Comparison of ENCODE assay signal across 10 cellular contexts in the genomic region with DNA sequence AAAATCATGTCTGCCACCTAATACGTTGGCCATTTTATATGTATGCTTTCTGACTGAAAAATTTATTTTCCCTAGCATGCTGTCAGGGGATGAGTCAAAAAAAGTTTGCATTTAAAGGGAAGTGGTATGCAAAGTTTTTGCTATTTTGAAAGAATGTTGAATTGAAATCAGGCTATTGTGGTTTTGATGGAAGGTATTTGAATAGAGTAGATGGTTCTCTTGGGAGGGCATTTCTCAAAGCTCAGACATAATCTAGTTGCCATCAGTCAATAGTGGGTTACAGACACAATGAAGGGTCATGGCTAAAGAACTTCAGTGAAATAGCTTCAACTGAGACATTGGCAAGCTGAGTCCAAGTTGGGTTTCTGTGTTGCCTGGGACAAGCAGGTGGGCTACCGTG.
DNase-seq lines count a peak whose midpoint lies in the region; ATAC-seq, FAIRE-seq and TF ChIP-seq lines count a peak whose summit lies in the region.
"Had no signal": no experiment of that assay in that cellular context is flagged by ENCODE, and none has a peak within 500 bp of the region (broad histone marks: within the 10 kb centered on the region; RNA-seq: fewer than 3 reads in every experiment).

No MANE protein-coding gene starts in this region.

- H3K4me1 Mint-ChIP-seq in naive B cell, result peaks cover 19 to 51% (median 32%) of the 10 kb centered on the region in 3 donors

- no peak for TF ChIP-seq CTCF in D721Med (IDR thresholded peaks at IDR 0.05; ENCODE audit: insufficient read depth, missing control alignments)
- no peak for TF ChIP-seq CTCF in brain microvascular endothelial cell (IDR thresholded peaks at IDR 0.05; ENCODE audit: low read depth, low read length, missing control alignments)

- no peaks in the 10 kb centered on the region for H3K36me3 ChIP-seq in brain microvascular endothelial cell (replicated peaks)

- peak overlapping the region; percentile 6 to 80 (median 66) for H3K4me3 Mint-ChIP-seq in naive B cell
- H3K4me3 Mint-ChIP-seq: activated T-cell treated with anti-CD3 and anti-CD28 coated beads, Interleukin-2, amount 50 U/mL, for 24 hours had no signal

- in situ Hi-C loops in brain microvascular endothelial cell (cut with HindIII; ENCODE audit: low pct_ligation_motif_present, low sequenced_read_pairs), result no loop called here

- no peak overlapping the region for H3K27ac ChIP-seq in brain microvascular endothelial cell

- peak overlapping the region in 1 of 6 donors; percentile 9 for H3K27ac Mint-ChIP-seq in naive B cell
- H3K27ac Mint-ChIP-seq: activated T-cell treated with anti-CD3 and anti-CD28 coated beads, Interleukin-2, amount 50 U/mL, for 24 hours had no signal

- peak; percentile 25 for DNase-seq in naive B cell
- DNase-seq in D721Med (ENCODE audit: insufficient read length, low spot score), result no peak
- no peak for DNase-seq in C1 segment of cervical spinal cord (lab: John Stamatoyannopoulos, UW)
- DNase-seq in NCI-H2107 treated with DMSO at 0.1 percent for 48 hours (lab: John Stamatoyannopoulos, UW; ENCODE audit: unreplicated experiment), result no peak
- no peak for DNase-seq in brain microvascular endothelial cell
- DNase-seq: activated T-cell treated with anti-CD3 and anti-CD28 coated beads, Interleukin-2, amount 50 U/mL, for 24 hours had no signal

- no peaks in the 10 kb centered on the region for H3K27me3 ChIP-seq in brain microvascular endothelial cell (replicated peaks)

- no peaks in the 10 kb centered on the region for H3K9me3 Mint-ChIP-seq in naive B cell
- H3K9me3 Mint-ChIP-seq: activated T-cell treated with anti-CD3 and anti-CD28 coated beads, Interleukin-2, amount 50 U/mL, for 24 hours had no signal

- peaks cover 17 to 32% of the 10 kb centered on the region in 2 donors for H3K36me3 Mint-ChIP-seq in naive B cell

- H3K27me3 Mint-ChIP-seq in naive B cell, result peaks cover 23 to 39% (median 28%) of the 10 kb centered on the region in 3 donors
- H3K27me3 Mint-ChIP-seq: activated T-cell treated with anti-CD3 and anti-CD28 coated beads, Interleukin-2, amount 50 U/mL, for 24 hours had no signal

- no peak for FAIRE-seq in D721Med (lab: Jason Lieb, UNC)
- FAIRE-seq: colon had no signal

- H3K4me3 ChIP-seq in brain microvascular endothelial cell (ENCODE audit: low read depth, low read length), result no peak overlapping the region

- ATAC-seq in GM18868 (IDR thresholded peaks at IDR 0.05; ENCODE audit: unreplicated experiment), result peak; percentile 88
- ATAC-seq in GM21723 (IDR thresholded peaks at IDR 0.05; ENCODE audit: unreplicated experiment), result peak; percentile 93
- peak; percentile 86 for ATAC-seq in HG03342 (IDR thresholded peaks at IDR 0.05; ENCODE audit: unreplicated experiment)
- peak; percentile 61 to 69 for ATAC-seq in naive B cell (ENCODE audit: low read depth in 2 of 2)
